26 cellular contexts compared by ENCODE assay signal in genomic region chr2:174016447-174016846, GRCh38.
"Had no signal": no experiment of that assay in that cellular context is flagged by ENCODE, and none has a peak within 500 bp of the region (broad histone marks: within the 10 kb centered on the region; RNA-seq: fewer than 3 reads in every experiment).

No MANE protein-coding gene starts in this region.

- H3K9me3 ChIP-seq: esophagus squamous epithelium, heart right ventricle, left lung, lower lobe of right lung, mucosa of descending colon had no signal

- H3K4me3 Mint-ChIP-seq: effector memory CD8-positive, alpha-beta T cell; endodermal cell; mesothelial cell of epicardium had no signal

- H3K27ac ChIP-seq: coronary artery, epithelial cell of prostate, esophagus squamous epithelium, heart right ventricle, left lung, lower lobe of right lung had no signal

- H3K4me3 ChIP-seq: coronary artery, esophagus squamous epithelium, heart right ventricle, left lung, lower lobe of right lung, mucosa of descending colon had no signal

- H3K27ac Mint-ChIP-seq: effector memory CD8-positive, alpha-beta T cell; endodermal cell; mesothelial cell of epicardium had no signal

- ATAC-seq: effector memory CD8-positive, alpha-beta T cell; esophagus mucosa; heart right ventricle; left cardiac atrium; left lung; left ventricle myocardium superior; lower lobe of right lung; mucosa of descending colon had no signal

- H3K9me3 Mint-ChIP-seq: effector memory CD8-positive, alpha-beta T cell; endodermal cell; mesothelial cell of epicardium; naive B cell had no signal

- FAIRE-seq: colon, endometrium, frontal cortex, islet of Langerhans, keratinocyte had no signal

- H3K36me3 Mint-ChIP-seq: mesothelial cell of epicardium, naive B cell had no signal

- H3K36me3 ChIP-seq: esophagus squamous epithelium, heart right ventricle, left lung, lower lobe of right lung had no signal

- DNase-seq: effector CD8-positive, alpha-beta T cell; effector memory CD8-positive, alpha-beta T cell; endodermal cell; erythroblast; esophagus squamous epithelium; foreskin fibroblast; glutamatergic neuron; head of caudate nucleus; heart right ventricle; hippocampal formation; left cardiac atrium; left lung; left ventricle myocardium superior; lower lobe of right lung; mesenchymal stem cell; mucosa of descending colon; naive B cell had no signal

- H3K27me3 Mint-ChIP-seq: naive B cell had no signal

- H3K27me3 ChIP-seq: esophagus squamous epithelium, heart right ventricle, left lung had no signal
